In the genomic region with DNA sequence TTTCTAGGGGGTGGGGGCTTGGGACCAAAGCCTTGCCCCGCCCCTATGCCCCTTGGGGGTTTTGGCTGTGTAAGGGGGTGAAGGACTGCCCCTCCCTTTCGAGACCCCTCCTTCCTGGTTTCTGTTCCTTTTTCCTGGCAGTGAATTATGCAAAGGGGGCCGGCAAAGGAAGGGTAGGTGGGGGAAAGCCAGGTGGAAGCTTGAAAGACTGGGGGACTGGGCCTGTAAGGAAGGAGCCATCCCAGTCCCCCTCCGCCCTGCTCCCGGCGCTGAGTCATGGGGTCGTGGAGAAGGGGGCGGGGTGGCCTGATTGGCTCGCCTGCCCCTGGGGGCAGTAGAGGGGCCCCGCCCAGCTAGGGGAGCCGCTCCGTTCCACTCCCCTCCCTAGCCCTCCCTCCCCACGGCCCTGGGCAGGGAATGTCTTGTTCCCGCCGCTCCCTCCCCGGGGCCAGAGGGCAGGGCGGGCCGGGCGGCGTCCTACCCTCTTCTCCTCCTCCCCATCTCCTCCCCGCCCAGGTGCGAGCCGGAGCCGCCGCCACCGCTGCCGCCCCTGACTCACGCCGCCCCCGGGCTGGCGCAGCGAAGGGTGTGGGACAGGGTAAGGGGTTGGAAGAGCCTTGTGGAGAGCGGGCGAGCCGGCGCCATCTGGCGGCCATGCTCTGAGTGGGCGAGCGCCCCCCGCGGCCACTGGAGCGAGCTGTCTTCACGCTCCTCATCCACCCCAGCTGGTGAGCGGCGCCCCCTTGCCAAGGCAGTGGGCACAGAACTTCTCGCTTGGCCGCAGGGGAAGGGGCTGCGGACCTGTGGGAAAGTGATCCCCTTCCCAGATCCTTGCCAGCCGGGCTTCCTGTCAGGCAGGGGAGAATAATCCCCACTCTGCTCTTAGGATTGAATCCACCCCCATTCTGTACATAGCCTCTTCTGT, we compare ENCODE assay signal across 7 cellular contexts. TPM values are rescaled to one million over a fixed set of nuclear protein-coding genes. Genes with fewer than 3 reads are reported as not detected.
DNase-seq lines count a peak whose midpoint lies in the region; ATAC-seq, FAIRE-seq and TF ChIP-seq lines count a peak whose summit lies in the region.

No MANE protein-coding gene starts in this region.

- FAIRE-seq in bronchial epithelial cell (lab: Jason Lieb, UNC): no peak

- intact Hi-C loops in activated B cell treated with CpG ODN at 0.5 μM for 24 hours (cut with micrococcal nuclease): loop anchor here (1.0 to 2.0 kb wide), 11 partner anchors 11 to 458 kb away; a partner anchor contains a TSS

- ATAC-seq in GM18511 (IDR thresholded peaks at IDR 0.05; ENCODE audit: unreplicated experiment): peak; percentile 79
- peak; percentile 58 for ATAC-seq in HG02943 (IDR thresholded peaks at IDR 0.05; ENCODE audit: low read depth, unreplicated experiment)
- peak; percentile 77 for ATAC-seq in activated B cell treated with CpG ODN at 0.5 μM for 24 hours (ENCODE audit: low read depth)

- no peaks in the 10 kb centered on the region for H3K27me3 ChIP-seq in bronchial epithelial cell (ENCODE audit: control insufficient read depth, insufficient read depth, low read length)

- H3K36me3 Mint-ChIP-seq in activated B cell treated with CpG ODN at 0.5 μM for 24 hours (ENCODE audit: low read depth): peaks cover 11% of the 10 kb centered on the region

- peak overlapping the region; percentile 3 for H3K4me3 ChIP-seq in bronchial epithelial cell (ENCODE audit: low read depth, low read length)

- no peaks in the 10 kb centered on the region for H3K27me3 Mint-ChIP-seq in activated B cell treated with CpG ODN at 0.5 μM for 24 hours

- POLR2A ChIA-PET in activated B cell treated with CpG ODN at 0.5 μM for 24 hours (lab: Charles Lee): interaction anchor here (0.8 to 6.3 kb wide), 22 partner anchors 9 to 458 kb away, joined by 3 to 85 read pairs (median 6); a partner anchor contains a TSS

- H3K27ac Mint-ChIP-seq in activated B cell treated with CpG ODN at 0.5 μM for 24 hours: peak overlapping the region; percentile 88

- peak overlapping the region; percentile 79 for H3K4me3 Mint-ChIP-seq in activated B cell treated with CpG ODN at 0.5 μM for 24 hours

- DNase-seq in NCI-H2171 (lab: John Stamatoyannopoulos, UW) (peak; percentile 91), activated B cell treated with CpG ODN at 0.5 μM for 24 hours (peak; percentile 88), bronchial epithelial cell (ENCODE audit: low read depth) (peak; percentile 92), islet precursor cell (peak; percentile 100)
- peak; percentile 83 to 87 for DNase-seq in stimulated activated CD4-positive, alpha-beta T cell treated with anti-CD3 and anti-CD28 coated beads, Interleukin-12 subunit alpha, Interleukin-12 subunit beta, amount 100 ng/mL, for 24 hours (ENCODE audit: low read depth in 2 of 2)

- CTCF ChIA-PET in activated B cell treated with CpG ODN at 0.5 μM for 24 hours (lab: Charles Lee): interaction anchor here (0.6 to 3.7 kb wide), 33 partner anchors 11 to 457 kb away, joined by 3 to 35 read pairs (median 6); a partner anchor contains a TSS

- TF ChIP-seq CTCF in activated B cell treated with CpG ODN at 0.5 μM for 24 hours (IDR thresholded peaks at IDR 0.05) (no peak), bronchial epithelial cell (IDR thresholded peaks at IDR 0.05; ENCODE audit: insufficient read depth, low read length, severe bottlenecking) (peak; percentile 100)

- H3K36me3 ChIP-seq in bronchial epithelial cell (ENCODE audit: control insufficient read depth, insufficient read depth, low read length): peaks cover 32% of the 10 kb centered on the region

- peaks cover 71% of the 10 kb centered on the region for H3K4me1 Mint-ChIP-seq in activated B cell treated with CpG ODN at 0.5 μM for 24 hours

- no peaks in the 10 kb centered on the region for H3K9me3 Mint-ChIP-seq in activated B cell treated with CpG ODN at 0.5 μM for 24 hours

RNA-seq across cellular contexts. Expression of a gene that starts 14.7 kb away (rescaled TPM):
- total RNA-seq in activated B cell treated with CpG ODN at 0.5 μM for 24 hours (56.2 and 56.6 TPM in 2 replicates), bronchial epithelial cell (46.1 and 112 TPM in 2 replicates)

RNA-seq across cellular contexts. Expression of a gene that starts 16.3 kb away (rescaled TPM):
- total RNA-seq in activated B cell treated with CpG ODN at 0.5 μM for 24 hours: 1.0 TPM in 1 of 2 replicates, not detected in the other
- total RNA-seq in bronchial epithelial cell: under 0.01 and 0.13 TPM in 2 replicates

RNA-seq across cellular contexts. Expression of a gene that starts 16.3 kb away (rescaled TPM):
- total RNA-seq in activated B cell treated with CpG ODN at 0.5 μM for 24 hours (not detected in 2 replicates), bronchial epithelial cell (not detected in 2 replicates)

RNA-seq across cellular contexts. Expression of a gene that starts 23.9 kb away (rescaled TPM):
- total RNA-seq in activated B cell treated with CpG ODN at 0.5 μM for 24 hours (1.8 and 2.4 TPM in 2 replicates), bronchial epithelial cell (0.51 TPM in 1 of 2 replicates, not detected in the other)

RNA-seq across cellular contexts. Expression of a gene that starts 33.8 kb away (rescaled TPM):
- 11.3 and 13.7 TPM in 2 replicates for total RNA-seq in activated B cell treated with CpG ODN at 0.5 μM for 24 hours
- total RNA-seq in bronchial epithelial cell: 181 and 322 TPM in 2 replicates

Comparison
In these comparisons a context has a peak if more than half of its experiments do, and no peak if none do; other contexts are left out.
1. Peak in every context shown above with its lines: DNase-seq, ATAC-seq and H3K4me3 ChIP-seq.